ENCODE assay signal across 8 cellular contexts in genomic region chr19:19515764-19516519, GRCh38. TPM values are rescaled to one million over a fixed set of nuclear protein-coding genes. Genes with fewer than 3 reads are reported as not detected.
A peak's percentile ranks its signal among the peaks of the same experiment; 100 is the strongest.
DNase-seq lines count a peak whose midpoint lies in the region; ATAC-seq, FAIRE-seq and TF ChIP-seq lines count a peak whose summit lies in the region.

NDUFA13 (plus strand) TSS chr19:19516225; CDS start chr19:19516239, 14 bp downstream.

- no peaks in the 10 kb centered on the region for H3K27me3 Mint-ChIP-seq in activated T-helper 2 cell treated with anti-CD3 and anti-CD28 coated beads, Interferon-gamma antibody, Interleukin-2, Interleukin-4, amounts not matched to agents 10 μg/mL and 5 μg/mL and 100 μg/mL, durations not matched to agents 14 hours and 24 hours and 36 hours (ENCODE audit: low read depth)
- H3K27me3 Mint-ChIP-seq in natural killer cell treated with Interleukin-12 subunit alpha and Interleukin-12 subunit beta and Interleukin-15 and Interleukin-18, amount 100 ng/mL, for 72 hours = no peaks in the 10 kb centered on the region

- TF ChIP-seq CTCF in Loucy (conservative IDR thresholded peaks at IDR 0.05; ENCODE audit: low read length) (peak; percentile 18; the same call in 1 of the 2 replicates), RWPE2 (IDR thresholded peaks at IDR 0.05; ENCODE audit: poor library complexity, severe bottlenecking) (peak; percentile 34), fibroblast of the aortic adventitia (IDR thresholded peaks at IDR 0.05; ENCODE audit: insufficient read depth, low read length) (no peak)

- ATAC-seq in RWPE2 (ENCODE audit: low read depth) = peak; percentile 87
- peak; percentile 95 to 97 for ATAC-seq in natural killer cell treated with Interleukin-12 subunit alpha and Interleukin-12 subunit beta and Interleukin-15 and Interleukin-18, amount 100 ng/mL, for 72 hours

- H3K9me3 ChIP-seq in Loucy (ENCODE audit: insufficient read depth, low read depth, low read length) (no peaks in the 10 kb centered on the region), RWPE2 (ENCODE audit: severe bottlenecking) (peaks cover 2% of the 10 kb centered on the region)

- peak within 1 kb of the TSS; percentile 66 for H2AFZ ChIP-seq in Loucy (ENCODE audit: low read length)

- H3K27ac Mint-ChIP-seq in activated T-helper 2 cell treated with anti-CD3 and anti-CD28 coated beads, Interferon-gamma antibody, Interleukin-2, Interleukin-4, amounts not matched to agents 10 μg/mL and 5 μg/mL and 100 μg/mL, durations not matched to agents 14 hours and 24 hours and 36 hours = peak within 1 kb of the TSS; percentile 94
- H3K27ac Mint-ChIP-seq in natural killer cell treated with Interleukin-12 subunit alpha and Interleukin-12 subunit beta and Interleukin-15 and Interleukin-18, amount 100 ng/mL, for 72 hours = peak within 1 kb of the TSS; percentile 84 to 92

- peak within 1 kb of the TSS; percentile 50 for H3K27ac ChIP-seq in RWPE2 (ENCODE audit: poor library complexity, severe bottlenecking)

- peaks cover 25% of the 10 kb centered on the region for H3K4me1 ChIP-seq in Loucy (ENCODE audit: insufficient read depth, low read length, poor library complexity, severe bottlenecking)
- H3K4me1 ChIP-seq in RWPE2 (ENCODE audit: insufficient read depth, poor library complexity, severe bottlenecking) = no peaks in the 10 kb centered on the region

- H3K36me3 Mint-ChIP-seq in activated T-helper 2 cell treated with anti-CD3 and anti-CD28 coated beads, Interferon-gamma antibody, Interleukin-2, Interleukin-4, amounts not matched to agents 10 μg/mL and 5 μg/mL and 100 μg/mL, durations not matched to agents 14 hours and 24 hours and 36 hours (ENCODE audit: low read depth) = peaks cover 36% of the 10 kb centered on the region
- H3K36me3 Mint-ChIP-seq in natural killer cell treated with Interleukin-12 subunit alpha and Interleukin-12 subunit beta and Interleukin-15 and Interleukin-18, amount 100 ng/mL, for 72 hours = peaks cover 6% of the 10 kb centered on the region

- peak within 1 kb of the TSS; percentile 92 for H3K4me3 Mint-ChIP-seq in activated T-helper 2 cell treated with anti-CD3 and anti-CD28 coated beads, Interferon-gamma antibody, Interleukin-2, Interleukin-4, amounts not matched to agents 10 μg/mL and 5 μg/mL and 100 μg/mL, durations not matched to agents 14 hours and 24 hours and 36 hours (ENCODE audit: low read depth)
- H3K4me3 Mint-ChIP-seq in natural killer cell treated with Interleukin-12 subunit alpha and Interleukin-12 subunit beta and Interleukin-15 and Interleukin-18, amount 100 ng/mL, for 72 hours = peak within 1 kb of the TSS; percentile 93

- H3K4me2 ChIP-seq in Loucy (ENCODE audit: low read depth, low read length, poor library complexity, severe bottlenecking) = peak within 1 kb of the TSS; percentile 96

- DNase-seq in EH (ENCODE audit: low read depth) = peak; percentile 91
- peak; percentile 90 for DNase-seq in H54 (ENCODE audit: insufficient read length, low spot score)
- peak; percentile 86 for DNase-seq in RWPE2 (ENCODE audit: low spot score)
- DNase-seq in activated T-helper 2 cell treated with anti-CD3 and anti-CD28 coated beads, Interferon-gamma antibody, Interleukin-2, Interleukin-4, amounts not matched to agents 10 μg/mL and 5 μg/mL and 100 μg/mL, durations not matched to agents 14 hours and 24 hours and 36 hours (ENCODE audit: low spot score) = peak; percentile 92
- DNase-seq in fibroblast of the aortic adventitia (ENCODE audit: low read depth) = peak; percentile 92
- DNase-seq in natural killer cell treated with Interleukin-12 subunit alpha and Interleukin-12 subunit beta and Interleukin-15 and Interleukin-18, amount 100 ng/mL, for 72 hours (ENCODE audit: low spot score) = peak; percentile 93
- DNase-seq in stimulated activated naive CD4-positive, alpha-beta T cell treated with Interleukin-2 at 50 U/mL for 16 hours (lab: John Stamatoyannopoulos, UW) = peak; percentile 85

- H3K27me3 ChIP-seq in Loucy (ENCODE audit: insufficient read depth, low read length, poor library complexity, severe bottlenecking) (no peaks in the 10 kb centered on the region), RWPE2 (ENCODE audit: insufficient read depth, poor library complexity, severe bottlenecking) (no peaks in the 10 kb centered on the region)

- no peak for FAIRE-seq in H54 (lab: Jason Lieb, UNC)

- H3K9me3 Mint-ChIP-seq in activated T-helper 2 cell treated with anti-CD3 and anti-CD28 coated beads, Interferon-gamma antibody, Interleukin-2, Interleukin-4, amounts not matched to agents 10 μg/mL and 5 μg/mL and 100 μg/mL, durations not matched to agents 14 hours and 24 hours and 36 hours = no peaks in the 10 kb centered on the region
- H3K9me3 Mint-ChIP-seq in natural killer cell treated with Interleukin-12 subunit alpha and Interleukin-12 subunit beta and Interleukin-15 and Interleukin-18, amount 100 ng/mL, for 72 hours = no peaks in the 10 kb centered on the region

- peak within 1 kb of the TSS; percentile 94 for H3K9ac ChIP-seq in Loucy (ENCODE audit: low read depth, low read length, poor library complexity, severe bottlenecking)

- H3K79me2 ChIP-seq in Loucy (ENCODE audit: insufficient read depth, low read length) = peaks cover 58% of the 10 kb centered on the region

- H3K4me3 ChIP-seq in Loucy (ENCODE audit: low read length, poor library complexity, severe bottlenecking) = peak within 1 kb of the TSS; percentile 92
- peak within 1 kb of the TSS; percentile 64 for H3K4me3 ChIP-seq in RWPE2 (ENCODE audit: severe bottlenecking)
- peak within 1 kb of the TSS; percentile 91 for H3K4me3 ChIP-seq in fibroblast of the aortic adventitia (ENCODE audit: low read depth, low read length)

- H3K4me1 Mint-ChIP-seq in activated T-helper 2 cell treated with anti-CD3 and anti-CD28 coated beads, Interferon-gamma antibody, Interleukin-2, Interleukin-4, amounts not matched to agents 10 μg/mL and 5 μg/mL and 100 μg/mL, durations not matched to agents 14 hours and 24 hours and 36 hours (ENCODE audit: low read depth) = peaks cover 4% of the 10 kb centered on the region
- peaks cover 17 to 19% of the 10 kb centered on the region in 2 donors for H3K4me1 Mint-ChIP-seq in natural killer cell treated with Interleukin-12 subunit alpha and Interleukin-12 subunit beta and Interleukin-15 and Interleukin-18, amount 100 ng/mL, for 72 hours (ENCODE audit: low read depth in 2 of 2)

- H3K36me3 ChIP-seq in Loucy (ENCODE audit: insufficient read depth, low read length) (0 out of 2 replicates have a peak, but pooled peaks cover 2% of the 10 kb centered on the region), RWPE2 (ENCODE audit: low read depth) (peaks cover 19% of the 10 kb centered on the region)

- TF ChIP-seq POLR2A in H54 (IDR thresholded peaks at IDR 0.05; ENCODE audit: low read depth, low read length) = peak; percentile 75

- intact Hi-C loops in activated T-helper 2 cell treated with anti-CD3 and anti-CD28 coated beads, Interferon-gamma antibody, Interleukin-2, Interleukin-4, amounts not matched to agents 10 μg/mL and 5 μg/mL and 100 μg/mL, durations not matched to agents 14 hours and 24 hours and 36 hours (cut with micrococcal nuclease) = no loop called here

- H3F3A ChIP-seq in Loucy (ENCODE audit: low read depth) = no peaks in the 10 kb centered on the region

- no peaks in the 10 kb centered on the region for H3K9me2 ChIP-seq in Loucy (replicated peaks; ENCODE audit: low read depth, low read length)

- peaks cover 9% of the 10 kb centered on the region for H4K20me1 ChIP-seq in Loucy (ENCODE audit: insufficient read depth, low read length, poor library complexity, severe bottlenecking)

RNA-seq across cellular contexts. Expression of gene NDUFA13, which starts in this region (rescaled TPM):
- total RNA-seq in activated T-helper 2 cell treated with anti-CD3 and anti-CD28 coated beads, Interferon-gamma antibody, Interleukin-2, Interleukin-4, amounts not matched to agents 10 μg/mL and 5 μg/mL and 100 μg/mL, durations not matched to agents 14 hours and 24 hours and 36 hours = 381 and 393 TPM in 2 replicates
- total RNA-seq in fibroblast of the aortic adventitia (ENCODE audit: low replicate concordance) = 127 and 166 TPM in 2 replicates
- total RNA-seq in natural killer cell treated with Interleukin-12 subunit alpha and Interleukin-12 subunit beta and Interleukin-15 and Interleukin-18, amount 100 ng/mL, for 72 hours = 100 to 1,000 TPM; 261 to 310 TPM

Comparison
In these comparisons a context has a peak if more than half of its experiments do, and no peak if none do; other contexts are left out.
1. Peak in every context shown above with its lines: DNase-seq, ATAC-seq, H3K4me3 ChIP-seq and H3K27ac ChIP-seq.